ENCODE assay signal across 11 cellular contexts in genomic region chr15:90946941-90947576, GRCh38. TPM values are rescaled to one million over a fixed set of nuclear protein-coding genes. Genes with fewer than 3 reads are reported as not detected.
DNase-seq lines count a peak whose midpoint lies in the region; ATAC-seq and TF ChIP-seq lines count a peak whose summit lies in the region.
"Had no signal": no experiment of that assay in that cellular context is flagged by ENCODE, and none has a peak within 500 bp of the region (broad histone marks: within the 10 kb centered on the region; RNA-seq: fewer than 3 reads in every experiment).

No MANE protein-coding gene starts in this region.

- H3K36me3 ChIP-seq in HCT116 (ENCODE audit: control insufficient read depth in 1 of 2, insufficient read depth in 2 of 2, low read length in 2 of 2) (peaks cover 35 to 39% of the 10 kb centered on the region in 2 experiments; a peak in 3 of 4 replicates), neuronal stem cell (replicated peaks in 1 of 2; ENCODE audit: control insufficient read depth in 2 of 2, insufficient read depth in 2 of 2, low read length in 2 of 2) (peaks cover 58 to 92% of the 10 kb centered on the region in 2 donors)

- H2BK120ac ChIP-seq in neuronal stem cell (ENCODE audit: low read depth, low read length) = no peak overlapping the region

- H4K91ac ChIP-seq in neuronal stem cell (ENCODE audit: low read depth, low read length, poor library complexity) = no peak overlapping the region

- DNase-seq in HCT116 (ENCODE audit: low read depth, low spot score) (no peak), WTC11 (ENCODE audit: low spot score) (no peak), neuronal stem cell (ENCODE audit: low spot score) (no peak), ecto neural progenitor cell (ENCODE audit: low spot score) (no peak)
- DNase-seq: BE2C; CD4-positive, alpha-beta memory T cell; DMS79 treated with DMSO at 0.1 percent for 48 hours; EL; GM23248 had no signal

- no peaks in the 10 kb centered on the region for H3K4me1 Mint-ChIP-seq in WTC11
- H3K4me1 Mint-ChIP-seq: CD4-positive, alpha-beta memory T cell had no signal

- H3K4me3 Mint-ChIP-seq in WTC11 = no peak overlapping the region
- H3K4me3 Mint-ChIP-seq: CD4-positive, alpha-beta memory T cell had no signal

- POLR2A ChIA-PET in HCT116 (lab: Charles Lee) (no interaction called here), WTC11 (lab: Charles Lee) (no interaction called here)

- TF ChIP-seq POLR2A in HCT116 (IDR thresholded peaks at IDR 0.05; ENCODE audit: borderline replicate concordance, extremely low read depth, insufficient read depth, insufficient read length) = no peak

- TF ChIP-seq CTCF in HCT116 (IDR thresholded peaks at IDR 0.05 in 2 of 3, conservative IDR thresholded peaks at IDR 0.05 in 1 of 3; ENCODE audit: borderline replicate concordance in 1 of 3, insufficient read depth in 1 of 3, low read depth in 2 of 3, low read length in 2 of 3) = no peak
- TF ChIP-seq CTCF in WTC11 (IDR thresholded peaks at IDR 0.05) = no peak

- H3K23ac ChIP-seq in neuronal stem cell (ENCODE audit: low read depth, low read length, poor library complexity) = peak overlapping the region; percentile 95

- TF ChIP-seq RAD21 in HCT116 (IDR thresholded peaks at IDR 0.05; ENCODE audit: low read depth) = no peak

- H3K9me2 ChIP-seq in HCT116 (ENCODE audit: insufficient read depth) = no peaks in the 10 kb centered on the region

- intact Hi-C loops in HCT116 (cut with micrococcal nuclease) = no loop called here

- H3K9me3 Mint-ChIP-seq in WTC11 = no peaks in the 10 kb centered on the region

- no peak overlapping the region for H3K18ac ChIP-seq in neuronal stem cell (ENCODE audit: low read length)

- CTCF ChIA-PET in HCT116 (lab: Charles Lee) (no interaction called here), WTC11 (lab: Charles Lee) (interaction anchor here (1.1 to 3.6 kb wide), 4 partner anchors 10 to 86 kb away, joined by 3 to 23 read pairs (median 8); partner anchors contain the start of gene HDDC3)

- peaks cover 74% of the 10 kb centered on the region for H3K36me3 Mint-ChIP-seq in WTC11

- no peak overlapping the region for H2BK5ac ChIP-seq in neuronal stem cell (ENCODE audit: low read length)

- no peak overlapping the region for H3K9ac ChIP-seq in HCT116 (ENCODE audit: low read length)
- no peak overlapping the region for H3K9ac ChIP-seq in neuronal stem cell (ENCODE audit: low read depth, low read length, poor library complexity)
- H3K9ac ChIP-seq: GM23248 had no signal

- no peaks in the 10 kb centered on the region for H3K27me3 Mint-ChIP-seq in WTC11 (ENCODE audit: low read depth)
- H3K27me3 Mint-ChIP-seq: CD4-positive, alpha-beta memory T cell had no signal

- H3K4me1 ChIP-seq in HCT116 (ENCODE audit: control insufficient read depth in 1 of 2, insufficient read depth in 2 of 2, low read length in 2 of 2) (peaks cover 0 to 8% of the 10 kb centered on the region in 2 experiments; a peak in 2 of 4 replicates), neuronal stem cell (ENCODE audit: control insufficient read depth in 2 of 2, insufficient read depth in 1 of 2, low read depth in 1 of 2, low read length in 2 of 2) (no peaks in the 10 kb centered on the region)
- H3K4me1 ChIP-seq: BE2C had no signal

- H3K4me2 ChIP-seq in HCT116 (ENCODE audit: low read length) (no peak overlapping the region), neuronal stem cell (ENCODE audit: insufficient read depth, low read length, poor library complexity, severe bottlenecking) (no peak overlapping the region)

- peaks cover 1% of the 10 kb centered on the region for H3K79me1 ChIP-seq in neuronal stem cell (ENCODE audit: low read depth, low read length)

- no TSS peak for BruUV-seq in HCT116 (replicated peaks; lab: Mats Ljungman, UMichigan)

- WGBS in neuronal stem cell (ENCODE audit: extremely low coverage in 2 of 2, insufficient read length in 2 of 2, insufficient replicate concordance in 1 of 2), 2 donors = no CpG with 5 or more reads among the region's 8 CpGs

- no peak overlapping the region for H3K14ac ChIP-seq in neuronal stem cell (ENCODE audit: low read length)

- H2BK12ac ChIP-seq in neuronal stem cell (ENCODE audit: low read length) = no peak overlapping the region

- no peak overlapping the region for H3K4me3 ChIP-seq in HCT116 (replicated peaks in 1 of 2; ENCODE audit: low read depth in 1 of 2, low read length in 2 of 2)
- no peak overlapping the region for H3K4me3 ChIP-seq in neuronal stem cell (ENCODE audit: low read length in 2 of 2)
- H3K4me3 ChIP-seq: GM23248 had no signal

- no peaks in the 10 kb centered on the region for H4K20me1 ChIP-seq in HCT116 (ENCODE audit: insufficient read depth)

- H3K27me3 ChIP-seq in HCT116 (ENCODE audit: insufficient read depth, low read length) (no peaks in the 10 kb centered on the region), neuronal stem cell (ENCODE audit: control insufficient read depth in 3 of 3, insufficient read depth in 3 of 3, low read depth in 1 of 3, low read length in 3 of 3) (no peaks in the 10 kb centered on the region)
- H3K27me3 ChIP-seq: BE2C had no signal

- no peak overlapping the region for H3K27ac ChIP-seq in HCT116 (ENCODE audit: low read depth, low read length)
- no peak overlapping the region for H3K27ac ChIP-seq in neuronal stem cell (replicated peaks; ENCODE audit: low read length)
- H3K27ac ChIP-seq: C4-2B, GM23248 had no signal

- no peak overlapping the region for H3K4ac ChIP-seq in neuronal stem cell (ENCODE audit: low read length)

- no peak overlapping the region for H2AK5ac ChIP-seq in neuronal stem cell (ENCODE audit: low read depth, low read length)

- H3K9me3 ChIP-seq in HCT116 (ENCODE audit: control insufficient read depth in 1 of 2, insufficient read depth in 1 of 2, low read depth in 1 of 2, low read length in 2 of 2) (no peaks in the 10 kb centered on the region), neuronal stem cell (replicated peaks in 1 of 2; ENCODE audit: control insufficient read depth in 2 of 2, insufficient read depth in 1 of 2, low read depth in 1 of 2, low read length in 2 of 2) (no peaks in the 10 kb centered on the region)
- H3K9me3 ChIP-seq: BE2C had no signal

- H2BK15ac ChIP-seq in neuronal stem cell (ENCODE audit: low read length) = no peak overlapping the region

- no peaks in the 10 kb centered on the region for H3K79me2 ChIP-seq in HCT116 (ENCODE audit: insufficient read depth, low read length)

- H3K27ac Mint-ChIP-seq in WTC11 = no peak overlapping the region

- peak; percentile 25; the same call in 1 of the 2 replicates for ATAC-seq in HCT116
- no peak for ATAC-seq in WTC11
- ATAC-seq in HG03095 (IDR thresholded peaks at IDR 0.05; ENCODE audit: unreplicated experiment) = no peak

- H4K8ac ChIP-seq in neuronal stem cell (ENCODE audit: low read depth, low read length) = no peak overlapping the region

- RAD21 ChIA-PET in HCT116 (lab: Charles Lee; ENCODE audit: low non-redundant PET in 1 of 2, low total read pairs in 2 of 2, uncharacterized antibody in 2 of 2, unreplicated experiment in 2 of 2) = no interaction called here

- no peak overlapping the region for H2AFZ ChIP-seq in HCT116 (ENCODE audit: low read depth, low read length, poor library complexity, severe bottlenecking)
- no peak overlapping the region for H2AFZ ChIP-seq in neuronal stem cell (ENCODE audit: low read length)
- H2AFZ ChIP-seq: GM23248 had no signal

TF ChIP-seq in WTC11, 78 proteins besides CTCF, POLR2A, EP300 and RAD21:
- TF ChIP-seq CBFB (CRISPR knock-in tag; IDR thresholded peaks at IDR 0.05; ENCODE audit: low read depth) = no peak
- TF ChIP-seq ZNF121 (CRISPR knock-in tag; IDR thresholded peaks at IDR 0.05) = peak; percentile 93
- no peak for TF ChIP-seq GABPB1 (CRISPR knock-in tag; IDR thresholded peaks at IDR 0.05)
- TF ChIP-seq NR3C1 (CRISPR knock-in tag; conservative IDR thresholded peaks at IDR 0.05; ENCODE audit: low read depth) = no peak
- no peak for TF ChIP-seq OVOL2 (CRISPR knock-in tag; IDR thresholded peaks at IDR 0.05; ENCODE audit: borderline replicate concordance)
- TF ChIP-seq IRF1 (CRISPR knock-in tag; IDR thresholded peaks at IDR 0.05) = no peak
TF ChIP-seq in WTC11: peak in this region for 1.

RNA-seq across cellular contexts. Expression of gene RCCD1, which starts 7.6 kb away (rescaled TPM):
- total RNA-seq in HCT116 (2021; ENCODE audit: unreplicated experiment) (38.5 TPM), WTC11 (2021) (26.1 to 31.9 TPM (median 27.8 TPM) in 3 replicates)
- 28.8 and 34.7 TPM in 2 replicates for polyA plus RNA-seq in HCT116 (2012)
- polyA plus RNA-seq in neuronal stem cell (2013, experiment 1 of 2) = 15.6 TPM
- polyA plus RNA-seq in neuronal stem cell (2013, experiment 2 of 2) = 14.4 TPM

RNA-seq across cellular contexts. Expression of gene UNC45A, which starts 12.0 kb away (rescaled TPM):
- total RNA-seq in HCT116 (2021; ENCODE audit: unreplicated experiment) (95.4 TPM), WTC11 (2021) (92.1 to 102 TPM (median 101 TPM) in 3 replicates)
- polyA plus RNA-seq in HCT116 (2012) = 106 and 123 TPM in 2 replicates
- 29.4 TPM for polyA plus RNA-seq in neuronal stem cell (2013, experiment 1 of 2)
- polyA plus RNA-seq in neuronal stem cell (2013, experiment 2 of 2) = 28.4 TPM

RNA-seq across cellular contexts. Expression of gene HDDC3, which starts 14.7 kb away (rescaled TPM):
- total RNA-seq in HCT116 (2021; ENCODE audit: unreplicated experiment) (20.4 TPM), WTC11 (2021) (16.4 to 23.6 TPM (median 21.7 TPM) in 3 replicates)
- 15.2 and 18.2 TPM in 2 replicates for polyA plus RNA-seq in HCT116 (2012)
- 17.1 TPM for polyA plus RNA-seq in neuronal stem cell (2013, experiment 1 of 2)
- 16.8 TPM for polyA plus RNA-seq in neuronal stem cell (2013, experiment 2 of 2)

RNA-seq across cellular contexts. Expression of gene MAN2A2, which starts 44.0 kb away (rescaled TPM):
- total RNA-seq in HCT116 (2021; ENCODE audit: unreplicated experiment) (44.9 TPM), WTC11 (2021) (27.9 to 31.5 TPM (median 31.0 TPM) in 3 replicates)
- polyA plus RNA-seq in HCT116 (2012) = 36.8 and 54.6 TPM in 2 replicates
- 41.6 TPM for polyA plus RNA-seq in neuronal stem cell (2013, experiment 1 of 2)
- 37.8 TPM for polyA plus RNA-seq in neuronal stem cell (2013, experiment 2 of 2)

RNA-seq across cellular contexts. Expression of gene PRC1, which starts 47.3 kb away (rescaled TPM):
- total RNA-seq in HCT116 (2021; ENCODE audit: unreplicated experiment) (186 TPM), WTC11 (2021) (114 to 130 TPM (median 121 TPM) in 3 replicates)
- polyA plus RNA-seq in HCT116 (2012) = 245 and 283 TPM in 2 replicates
- polyA plus RNA-seq in neuronal stem cell (2013, experiment 1 of 2) = 196 TPM
- polyA plus RNA-seq in neuronal stem cell (2013, experiment 2 of 2) = 191 TPM
